ENCODE assay signal across 17 cellular contexts in the genomic region with DNA sequence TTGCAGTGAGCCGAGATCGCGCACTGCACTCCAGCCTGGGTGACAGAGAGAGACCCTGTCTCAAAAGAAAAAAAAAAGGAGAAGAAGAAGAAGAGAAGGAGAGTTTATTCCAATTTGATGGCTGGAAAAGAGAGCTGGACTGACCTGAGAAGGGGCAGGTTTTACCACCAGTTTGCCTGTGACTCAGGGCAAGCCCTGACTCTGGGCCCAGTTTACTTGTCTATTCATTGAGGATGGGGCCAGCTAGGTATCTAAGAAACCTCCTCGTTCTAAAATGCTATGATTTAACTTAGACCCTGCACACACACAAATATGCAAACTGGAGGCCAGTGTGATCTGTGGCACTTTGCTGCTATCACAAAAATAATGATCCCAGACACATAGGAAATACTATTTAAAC.
A peak's percentile ranks its signal among the peaks of the same experiment; 100 is the strongest.
DNase-seq lines count a peak whose midpoint lies in the region; ATAC-seq lines count a peak whose summit lies in the region.
"Had no signal": no experiment of that assay in that cellular context is flagged by ENCODE, and none has a peak within 500 bp of the region (broad histone marks: within the 10 kb centered on the region; RNA-seq: fewer than 3 reads in every experiment).

No MANE protein-coding gene starts in this region.

- CTCF ChIA-PET in activated CD4-positive, alpha-beta T cell treated with anti-CD3 and anti-CD28 coated beads for 36 hours (lab: Charles Lee), result interaction anchor here (0.7 to 1.4 kb wide), 2 partner anchors 9 to 36 kb away, joined by 4 to 5 read pairs; no protein-coding TSS in a partner anchor
- CTCF ChIA-PET in naive thymus-derived CD4-positive, alpha-beta T cell (lab: Charles Lee), result no interaction called here

- no peaks in the 10 kb centered on the region for H3K4me1 ChIP-seq in CD4-positive, CD25-positive, alpha-beta regulatory T cell (ENCODE audit: control insufficient read depth, insufficient read depth, low read length, poor library complexity, severe bottlenecking)
- peaks cover 0 to 11% of the 10 kb centered on the region in 2 donors for H3K4me1 ChIP-seq in naive thymus-derived CD4-positive, alpha-beta T cell (ENCODE audit: control insufficient read depth in 2 of 2, insufficient read depth in 2 of 2, low read length in 2 of 2)
- H3K4me1 ChIP-seq: Caco-2, HAP-1 had no signal

- H3K9me3 Mint-ChIP-seq in activated CD4-positive, alpha-beta T cell treated with anti-CD3 and anti-CD28 coated beads for 36 hours (ENCODE audit: low read depth), result no peaks in the 10 kb centered on the region
- H3K9me3 Mint-ChIP-seq in CD4-positive, CD25-positive, alpha-beta regulatory T cell, result peaks cover 0 to 2% (median 0%) of the 10 kb centered on the region in 7 donors
- no peaks in the 10 kb centered on the region for H3K9me3 Mint-ChIP-seq in activated naive CD8-positive, alpha-beta T cell (ENCODE audit: low read depth)
- no peaks in the 10 kb centered on the region for H3K9me3 Mint-ChIP-seq in naive thymus-derived CD4-positive, alpha-beta T cell

- no peaks in the 10 kb centered on the region for H3K27me3 Mint-ChIP-seq in activated CD4-positive, alpha-beta T cell treated with anti-CD3 and anti-CD28 coated beads for 36 hours
- H3K27me3 Mint-ChIP-seq in CD4-positive, CD25-positive, alpha-beta regulatory T cell, result no peaks in the 10 kb centered on the region
- H3K27me3 Mint-ChIP-seq in activated naive CD8-positive, alpha-beta T cell, result no peaks in the 10 kb centered on the region
- no peaks in the 10 kb centered on the region for H3K27me3 Mint-ChIP-seq in naive thymus-derived CD4-positive, alpha-beta T cell

- H3K9me3 ChIP-seq in CD4-positive, CD25-positive, alpha-beta regulatory T cell (ENCODE audit: control insufficient read depth in 2 of 2, low read length in 2 of 2), result no peaks in the 10 kb centered on the region
- no peaks in the 10 kb centered on the region for H3K9me3 ChIP-seq in naive thymus-derived CD4-positive, alpha-beta T cell (ENCODE audit: control insufficient read depth in 2 of 3, low read length in 3 of 3)
- H3K9me3 ChIP-seq: Caco-2, HAP-1 had no signal

- no peak for DNase-seq in activated CD4-positive, alpha-beta T cell treated with anti-CD3 and anti-CD28 coated beads for 36 hours
- no peak for DNase-seq in activated CD4-positive, alpha-beta T cell treated with anti-CD3 and anti-CD28 coated beads for 4 hours
- DNase-seq in CD4-positive, CD25-positive, alpha-beta regulatory T cell, result no peak
- no peak for DNase-seq in naive thymus-derived CD4-positive, alpha-beta T cell
- DNase-seq in stimulated activated CD4-positive, alpha-beta T cell treated with anti-CD3 and anti-CD28 coated beads, Interleukin-2, amount 100 ng/mL, for 48 hours, result no peak
- no peak for DNase-seq in amniotic stem cell (lab: John Stamatoyannopoulos, UW)
- no peak for DNase-seq in NCI-H1436 (lab: John Stamatoyannopoulos, UW)
- DNase-seq: 8988T, Caco-2, MV-4-11, NCI-H1417 treated with DMSO at 0.1 percent for 48 hours, NCI-H2029 treated with DMSO at 0.1 percent for 48 hours, NCI-H510A treated with DMSO at 0.1 percent for 48 hours had no signal

- H3K4me1 Mint-ChIP-seq in activated CD4-positive, alpha-beta T cell treated with anti-CD3 and anti-CD28 coated beads for 36 hours, result peaks cover 39% of the 10 kb centered on the region
- H3K4me1 Mint-ChIP-seq in CD4-positive, CD25-positive, alpha-beta regulatory T cell, result peaks cover 22 to 54% (median 38%) of the 10 kb centered on the region in 4 donors
- H3K4me1 Mint-ChIP-seq in activated naive CD8-positive, alpha-beta T cell (ENCODE audit: low read depth), result peaks cover 45% of the 10 kb centered on the region
- peaks cover 21 to 69% (median 52%) of the 10 kb centered on the region in 7 donors for H3K4me1 Mint-ChIP-seq in naive thymus-derived CD4-positive, alpha-beta T cell

- peak overlapping the region; percentile 47 for H3K27ac Mint-ChIP-seq in activated CD4-positive, alpha-beta T cell treated with anti-CD3 and anti-CD28 coated beads for 36 hours
- peak overlapping the region in 2 of 3 donors; percentile 72 to 74 for H3K27ac Mint-ChIP-seq in CD4-positive, CD25-positive, alpha-beta regulatory T cell
- H3K27ac Mint-ChIP-seq in activated naive CD8-positive, alpha-beta T cell, result peak overlapping the region; percentile 34
- peak overlapping the region in 5 of 9 donors; percentile 17 to 63 (median 60) for H3K27ac Mint-ChIP-seq in naive thymus-derived CD4-positive, alpha-beta T cell

- no peak overlapping the region for H3K4me3 ChIP-seq in CD4-positive, CD25-positive, alpha-beta regulatory T cell (ENCODE audit: low read depth, low read length)
- H3K4me3 ChIP-seq in naive thymus-derived CD4-positive, alpha-beta T cell (ENCODE audit: low read length), result no peak overlapping the region
- H3K4me3 ChIP-seq: GM12878, HAP-1 had no signal

- H3K27me3 ChIP-seq in CD4-positive, CD25-positive, alpha-beta regulatory T cell (ENCODE audit: control insufficient read depth, insufficient read depth, low read length), result no peaks in the 10 kb centered on the region
- no peaks in the 10 kb centered on the region for H3K27me3 ChIP-seq in naive thymus-derived CD4-positive, alpha-beta T cell (ENCODE audit: control insufficient read depth in 2 of 2, insufficient read depth in 2 of 2, low read length in 2 of 2)

- no peak overlapping the region for H3K4me3 Mint-ChIP-seq in activated CD4-positive, alpha-beta T cell treated with anti-CD3 and anti-CD28 coated beads for 36 hours
- no peak overlapping the region for H3K4me3 Mint-ChIP-seq in CD4-positive, CD25-positive, alpha-beta regulatory T cell
- H3K4me3 Mint-ChIP-seq in activated naive CD8-positive, alpha-beta T cell, result no peak overlapping the region
- no peak overlapping the region for H3K4me3 Mint-ChIP-seq in naive thymus-derived CD4-positive, alpha-beta T cell

- H3K36me3 Mint-ChIP-seq in activated CD4-positive, alpha-beta T cell treated with anti-CD3 and anti-CD28 coated beads for 36 hours (ENCODE audit: low read depth), result peaks cover 40% of the 10 kb centered on the region
- H3K36me3 Mint-ChIP-seq in CD4-positive, CD25-positive, alpha-beta regulatory T cell, result peaks cover 26% of the 10 kb centered on the region
- peaks cover 22% of the 10 kb centered on the region for H3K36me3 Mint-ChIP-seq in activated naive CD8-positive, alpha-beta T cell
- peaks cover 3 to 48% (median 38%) of the 10 kb centered on the region in 5 donors for H3K36me3 Mint-ChIP-seq in naive thymus-derived CD4-positive, alpha-beta T cell

- ATAC-seq in activated CD4-positive, alpha-beta T cell treated with anti-CD3 and anti-CD28 coated beads for 36 hours, result no peak
- no peak for ATAC-seq in CD4-positive, CD25-positive, alpha-beta regulatory T cell (ENCODE audit: low read depth in 2 of 2)
- ATAC-seq in naive thymus-derived CD4-positive, alpha-beta T cell, result no peak
- ATAC-seq: GM12878 had no signal

- no peak overlapping the region for H3K27ac ChIP-seq in CD4-positive, CD25-positive, alpha-beta regulatory T cell (ENCODE audit: insufficient read depth, low read length, poor library complexity, severe bottlenecking)
- no peak overlapping the region for H3K27ac ChIP-seq in naive thymus-derived CD4-positive, alpha-beta T cell (ENCODE audit: low read depth, low read length)
- H3K27ac ChIP-seq: C4-2B had no signal

- POLR2A ChIA-PET in activated CD4-positive, alpha-beta T cell treated with anti-CD3 and anti-CD28 coated beads for 36 hours (lab: Charles Lee), result interaction anchor here (0.6 kb wide), 1 partner anchor 464 kb away, joined by 3 read pairs; no protein-coding TSS in a partner anchor
- POLR2A ChIA-PET in naive thymus-derived CD4-positive, alpha-beta T cell (lab: Charles Lee), result interaction anchor here (0.9 kb wide), 1 partner anchor 33 kb away, joined by 3 read pairs; no protein-coding TSS in a partner anchor

- no peaks in the 10 kb centered on the region for H3K36me3 ChIP-seq in CD4-positive, CD25-positive, alpha-beta regulatory T cell (ENCODE audit: control insufficient read depth, insufficient read depth, low read length)
- peaks cover 0 to 3% (median 0%) of the 10 kb centered on the region in 3 experiments for H3K36me3 ChIP-seq in naive thymus-derived CD4-positive, alpha-beta T cell (ENCODE audit: control insufficient read depth in 2 of 3, insufficient read depth in 3 of 3, low read length in 3 of 3)
- H3K36me3 ChIP-seq: HAP-1 had no signal

- intact Hi-C loops in activated CD4-positive, alpha-beta T cell treated with anti-CD3 and anti-CD28 coated beads for 36 hours (cut with DNase I, micrococcal nuclease), result no loop called here
- intact Hi-C loops in naive thymus-derived CD4-positive, alpha-beta T cell (cut with micrococcal nuclease), result no loop called here
